ENCODE assay signal across 1 cellular context in the genomic region with DNA sequence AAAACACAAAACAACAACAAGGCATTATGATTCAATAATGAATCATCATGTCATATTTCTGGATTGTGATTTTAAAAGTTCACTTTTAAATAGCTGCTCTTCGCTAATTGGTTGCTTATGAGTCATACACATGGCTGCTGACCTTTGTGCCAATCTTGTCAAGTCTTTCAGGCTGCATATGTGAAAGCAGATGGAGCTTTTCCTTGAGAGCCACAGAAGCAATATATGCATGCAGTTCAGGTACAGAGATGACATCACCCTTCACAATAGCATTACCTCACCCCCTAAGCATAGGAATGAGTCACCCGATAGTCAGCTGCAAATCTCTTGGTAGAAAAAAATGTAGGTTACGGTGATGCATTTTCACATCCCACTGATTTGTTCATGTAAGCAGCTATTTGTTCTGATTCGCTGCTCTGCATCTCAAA.
TF ChIP-seq lines count a peak whose summit lies in the region.

No MANE protein-coding gene starts in this region.

TF ChIP-seq in K562, 482 proteins besides CTCF, POLR2A, EP300 and RAD21 (continued from another document and continues in another):
- TF ChIP-seq, protein P1, sequence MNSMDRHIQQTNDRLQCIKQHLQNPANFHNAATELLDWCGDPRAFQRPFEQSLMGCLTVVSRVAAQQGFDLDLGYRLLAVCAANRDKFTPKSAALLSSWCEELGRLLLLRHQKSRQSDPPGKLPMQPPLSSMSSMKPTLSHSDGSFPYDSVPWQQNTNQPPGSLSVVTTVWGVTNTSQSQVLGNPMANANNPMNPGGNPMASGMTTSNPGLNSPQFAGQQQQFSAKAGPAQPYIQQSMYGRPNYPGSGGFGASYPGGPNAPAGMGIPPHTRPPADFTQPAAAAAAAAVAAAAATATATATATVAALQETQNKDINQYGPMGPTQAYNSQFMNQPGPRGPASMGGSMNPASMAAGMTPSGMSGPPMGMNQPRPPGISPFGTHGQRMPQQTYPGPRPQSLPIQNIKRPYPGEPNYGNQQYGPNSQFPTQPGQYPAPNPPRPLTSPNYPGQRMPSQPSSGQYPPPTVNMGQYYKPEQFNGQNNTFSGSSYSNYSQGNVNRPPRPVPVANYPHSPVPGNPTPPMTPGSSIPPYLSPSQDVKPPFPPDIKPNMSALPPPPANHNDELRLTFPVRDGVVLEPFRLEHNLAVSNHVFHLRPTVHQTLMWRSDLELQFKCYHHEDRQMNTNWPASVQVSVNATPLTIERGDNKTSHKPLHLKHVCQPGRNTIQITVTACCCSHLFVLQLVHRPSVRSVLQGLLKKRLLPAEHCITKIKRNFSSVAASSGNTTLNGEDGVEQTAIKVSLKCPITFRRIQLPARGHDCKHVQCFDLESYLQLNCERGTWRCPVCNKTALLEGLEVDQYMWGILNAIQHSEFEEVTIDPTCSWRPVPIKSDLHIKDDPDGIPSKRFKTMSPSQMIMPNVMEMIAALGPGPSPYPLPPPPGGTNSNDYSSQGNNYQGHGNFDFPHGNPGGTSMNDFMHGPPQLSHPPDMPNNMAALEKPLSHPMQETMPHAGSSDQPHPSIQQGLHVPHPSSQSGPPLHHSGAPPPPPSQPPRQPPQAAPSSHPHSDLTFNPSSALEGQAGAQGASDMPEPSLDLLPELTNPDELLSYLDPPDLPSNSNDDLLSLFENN (IDR thresholded peaks at IDR 0.05; ENCODE audit: low read depth in 2 of 2, low read length in 2 of 2): no peak
- TF ChIP-seq ZNF644 (tag; IDR thresholded peaks at IDR 0.05; ENCODE audit: low read depth) (no peak), JUNB (CRISPR knock-in tag; conservative IDR thresholded peaks at IDR 0.05) (peak; percentile 93), ZFP36 (IDR thresholded peaks at IDR 0.05; ENCODE audit: low read depth, low read length, partially characterized antibody) (no peak), CBFB (CRISPR knock-in tag; IDR thresholded peaks at IDR 0.05) (no peak), RAD51 (IDR thresholded peaks at IDR 0.05; ENCODE audit: borderline replicate concordance, low read depth) (no peak), NR1H2 (CRISPR knock-in tag; IDR thresholded peaks at IDR 0.05) (no peak), ZNF551 (CRISPR knock-in tag; IDR thresholded peaks at IDR 0.05) (no peak), ZNF584 (CRISPR knock-in tag; IDR thresholded peaks at IDR 0.05; ENCODE audit: low read depth) (peak; percentile 77; the same call in 1 of the 2 replicates), TBL1XR1 (IDR thresholded peaks at IDR 0.05; ENCODE audit: low read length in 2 of 2) (no peak), SUPT5H (IDR thresholded peaks at IDR 0.05) (no peak), YBX1 (IDR thresholded peaks at IDR 0.05) (no peak), ZNF764 (CRISPR knock-in tag; IDR thresholded peaks at IDR 0.05; ENCODE audit: low read depth) (no peak), SOX6 (IDR thresholded peaks at IDR 0.05) (peak; percentile 90), ZSCAN32 (CRISPR knock-in tag; IDR thresholded peaks at IDR 0.05) (no peak), MCM3 (IDR thresholded peaks at IDR 0.05) (no peak), NEUROD1 (IDR thresholded peaks at IDR 0.05; ENCODE audit: borderline replicate concordance, low read depth, low read length, partially characterized antibody) (peak; percentile 35), PHB (CRISPR knock-in tag; IDR thresholded peaks at IDR 0.05) (no peak), ZNF253 (CRISPR knock-in tag; conservative IDR thresholded peaks at IDR 0.05) (no peak), HDAC2 (IDR thresholded peaks at IDR 0.05) (peak; percentile 79), DMBX1 (CRISPR knock-in tag; IDR thresholded peaks at IDR 0.05; ENCODE audit: borderline replicate concordance) (no peak), MTA1 (IDR thresholded peaks at IDR 0.05; ENCODE audit: borderline replicate concordance) (0 out of 2 replicates have a peak, but pooled peaks have one; percentile 20), KLF1 (tag; IDR thresholded peaks at IDR 0.05) (no peak), JUND (IDR thresholded peaks at IDR 0.05; ENCODE audit: borderline replicate concordance, low read depth, low read length) (peak; percentile 99), JUND (tag; IDR thresholded peaks at IDR 0.05; ENCODE audit: borderline replicate concordance, low read depth, low read length) (peak; percentile 100), CREBBP (IDR thresholded peaks at IDR 0.05; ENCODE audit: low read depth, low read length) (no peak), NR2C2 (CRISPR knock-in tag; IDR thresholded peaks at IDR 0.05) (no peak), NR2C2 (tag; IDR thresholded peaks at IDR 0.05) (peak; percentile 85), NFIX (CRISPR knock-in tag; IDR thresholded peaks at IDR 0.05; ENCODE audit: low read depth) (no peak), ZSCAN29 (IDR thresholded peaks at IDR 0.05) (no peak)
- TF ChIP-seq, protein P2, sequence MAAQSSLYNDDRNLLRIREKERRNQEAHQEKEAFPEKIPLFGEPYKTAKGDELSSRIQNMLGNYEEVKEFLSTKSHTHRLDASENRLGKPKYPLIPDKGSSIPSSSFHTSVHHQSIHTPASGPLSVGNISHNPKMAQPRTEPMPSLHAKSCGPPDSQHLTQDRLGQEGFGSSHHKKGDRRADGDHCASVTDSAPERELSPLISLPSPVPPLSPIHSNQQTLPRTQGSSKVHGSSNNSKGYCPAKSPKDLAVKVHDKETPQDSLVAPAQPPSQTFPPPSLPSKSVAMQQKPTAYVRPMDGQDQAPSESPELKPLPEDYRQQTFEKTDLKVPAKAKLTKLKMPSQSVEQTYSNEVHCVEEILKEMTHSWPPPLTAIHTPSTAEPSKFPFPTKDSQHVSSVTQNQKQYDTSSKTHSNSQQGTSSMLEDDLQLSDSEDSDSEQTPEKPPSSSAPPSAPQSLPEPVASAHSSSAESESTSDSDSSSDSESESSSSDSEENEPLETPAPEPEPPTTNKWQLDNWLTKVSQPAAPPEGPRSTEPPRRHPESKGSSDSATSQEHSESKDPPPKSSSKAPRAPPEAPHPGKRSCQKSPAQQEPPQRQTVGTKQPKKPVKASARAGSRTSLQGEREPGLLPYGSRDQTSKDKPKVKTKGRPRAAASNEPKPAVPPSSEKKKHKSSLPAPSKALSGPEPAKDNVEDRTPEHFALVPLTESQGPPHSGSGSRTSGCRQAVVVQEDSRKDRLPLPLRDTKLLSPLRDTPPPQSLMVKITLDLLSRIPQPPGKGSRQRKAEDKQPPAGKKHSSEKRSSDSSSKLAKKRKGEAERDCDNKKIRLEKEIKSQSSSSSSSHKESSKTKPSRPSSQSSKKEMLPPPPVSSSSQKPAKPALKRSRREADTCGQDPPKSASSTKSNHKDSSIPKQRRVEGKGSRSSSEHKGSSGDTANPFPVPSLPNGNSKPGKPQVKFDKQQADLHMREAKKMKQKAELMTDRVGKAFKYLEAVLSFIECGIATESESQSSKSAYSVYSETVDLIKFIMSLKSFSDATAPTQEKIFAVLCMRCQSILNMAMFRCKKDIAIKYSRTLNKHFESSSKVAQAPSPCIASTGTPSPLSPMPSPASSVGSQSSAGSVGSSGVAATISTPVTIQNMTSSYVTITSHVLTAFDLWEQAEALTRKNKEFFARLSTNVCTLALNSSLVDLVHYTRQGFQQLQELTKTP (IDR thresholded peaks at IDR 0.05; ENCODE audit: low read depth in 1 of 2, partially characterized antibody in 2 of 2): peak in 1 of 2 experiments; percentile 76
- TF ChIP-seq, protein P3, sequence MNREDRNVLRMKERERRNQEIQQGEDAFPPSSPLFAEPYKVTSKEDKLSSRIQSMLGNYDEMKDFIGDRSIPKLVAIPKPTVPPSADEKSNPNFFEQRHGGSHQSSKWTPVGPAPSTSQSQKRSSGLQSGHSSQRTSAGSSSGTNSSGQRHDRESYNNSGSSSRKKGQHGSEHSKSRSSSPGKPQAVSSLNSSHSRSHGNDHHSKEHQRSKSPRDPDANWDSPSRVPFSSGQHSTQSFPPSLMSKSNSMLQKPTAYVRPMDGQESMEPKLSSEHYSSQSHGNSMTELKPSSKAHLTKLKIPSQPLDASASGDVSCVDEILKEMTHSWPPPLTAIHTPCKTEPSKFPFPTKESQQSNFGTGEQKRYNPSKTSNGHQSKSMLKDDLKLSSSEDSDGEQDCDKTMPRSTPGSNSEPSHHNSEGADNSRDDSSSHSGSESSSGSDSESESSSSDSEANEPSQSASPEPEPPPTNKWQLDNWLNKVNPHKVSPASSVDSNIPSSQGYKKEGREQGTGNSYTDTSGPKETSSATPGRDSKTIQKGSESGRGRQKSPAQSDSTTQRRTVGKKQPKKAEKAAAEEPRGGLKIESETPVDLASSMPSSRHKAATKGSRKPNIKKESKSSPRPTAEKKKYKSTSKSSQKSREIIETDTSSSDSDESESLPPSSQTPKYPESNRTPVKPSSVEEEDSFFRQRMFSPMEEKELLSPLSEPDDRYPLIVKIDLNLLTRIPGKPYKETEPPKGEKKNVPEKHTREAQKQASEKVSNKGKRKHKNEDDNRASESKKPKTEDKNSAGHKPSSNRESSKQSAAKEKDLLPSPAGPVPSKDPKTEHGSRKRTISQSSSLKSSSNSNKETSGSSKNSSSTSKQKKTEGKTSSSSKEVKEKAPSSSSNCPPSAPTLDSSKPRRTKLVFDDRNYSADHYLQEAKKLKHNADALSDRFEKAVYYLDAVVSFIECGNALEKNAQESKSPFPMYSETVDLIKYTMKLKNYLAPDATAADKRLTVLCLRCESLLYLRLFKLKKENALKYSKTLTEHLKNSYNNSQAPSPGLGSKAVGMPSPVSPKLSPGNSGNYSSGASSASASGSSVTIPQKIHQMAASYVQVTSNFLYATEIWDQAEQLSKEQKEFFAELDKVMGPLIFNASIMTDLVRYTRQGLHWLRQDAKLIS (CRISPR knock-in tag; IDR thresholded peaks at IDR 0.05): no peak
- TF ChIP-seq, protein P4, sequence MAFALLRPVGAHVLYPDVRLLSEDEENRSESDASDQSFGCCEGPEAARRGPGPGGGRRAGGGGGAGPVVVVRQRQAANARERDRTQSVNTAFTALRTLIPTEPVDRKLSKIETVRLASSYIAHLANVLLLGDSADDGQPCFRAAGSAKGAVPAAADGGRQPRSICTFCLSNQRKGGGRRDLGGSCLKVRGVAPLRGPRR (CRISPR knock-in tag; IDR thresholded peaks at IDR 0.05): no peak
- TF ChIP-seq, protein P5, sequence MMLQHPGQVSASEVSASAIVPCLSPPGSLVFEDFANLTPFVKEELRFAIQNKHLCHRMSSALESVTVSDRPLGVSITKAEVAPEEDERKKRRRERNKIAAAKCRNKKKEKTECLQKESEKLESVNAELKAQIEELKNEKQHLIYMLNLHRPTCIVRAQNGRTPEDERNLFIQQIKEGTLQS (IDR thresholded peaks at IDR 0.05): peak; percentile 100
- TF ChIP-seq, protein P5 (CRISPR knock-in tag; conservative IDR thresholded peaks at IDR 0.05): peak; percentile 98
- TF ChIP-seq, protein P6, sequence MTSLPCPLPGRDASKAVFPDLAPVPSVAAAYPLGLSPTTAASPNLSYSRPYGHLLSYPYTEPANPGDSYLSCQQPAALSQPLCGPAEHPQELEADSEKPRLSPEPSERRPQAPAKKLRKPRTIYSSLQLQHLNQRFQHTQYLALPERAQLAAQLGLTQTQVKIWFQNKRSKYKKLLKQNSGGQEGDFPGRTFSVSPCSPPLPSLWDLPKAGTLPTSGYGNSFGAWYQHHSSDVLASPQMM (CRISPR knock-in tag; IDR thresholded peaks at IDR 0.05): no peak
- TF ChIP-seq, protein P7, sequence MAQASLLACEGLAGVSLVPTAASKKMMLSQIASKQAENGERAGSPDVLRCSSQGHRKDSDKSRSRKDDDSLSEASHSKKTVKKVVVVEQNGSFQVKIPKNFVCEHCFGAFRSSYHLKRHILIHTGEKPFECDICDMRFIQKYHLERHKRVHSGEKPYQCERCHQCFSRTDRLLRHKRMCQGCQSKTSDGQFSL (CRISPR knock-in tag; IDR thresholded peaks at IDR 0.05): no peak
- TF ChIP-seq, protein P7 (tag; IDR thresholded peaks at IDR 0.05): no peak
